Comparison of ENCODE assay signal across 1 cellular context in genomic region chr7:90239625-90240228, GRCh38.
TF ChIP-seq lines count a peak whose summit lies in the region.

No MANE protein-coding gene starts in this region.

TF ChIP-seq in HepG2, 621 proteins besides CTCF, POLR2A, EP300 and RAD21:
- no peak for TF ChIP-seq SMC3 (IDR thresholded peaks at IDR 0.05; ENCODE audit: low read length)
- TF ChIP-seq ZNF362 (CRISPR knock-in tag; IDR thresholded peaks at IDR 0.05; ENCODE audit: borderline replicate concordance), result no peak
- no peak for TF ChIP-seq MIXL1 (CRISPR knock-in tag; IDR thresholded peaks at IDR 0.05)
- no peak for TF ChIP-seq ZNF558 (CRISPR knock-in tag; IDR thresholded peaks at IDR 0.05; ENCODE audit: borderline replicate concordance)
- no peak for TF ChIP-seq GMEB1 (CRISPR knock-in tag; IDR thresholded peaks at IDR 0.05; ENCODE audit: borderline replicate concordance)
- TF ChIP-seq PATZ1 (CRISPR knock-in tag; IDR thresholded peaks at IDR 0.05), result no peak
- no peak for TF ChIP-seq KAT7 (CRISPR knock-in tag; IDR thresholded peaks at IDR 0.05; ENCODE audit: borderline replicate concordance)
- no peak for TF ChIP-seq ZNF451 (CRISPR knock-in tag; IDR thresholded peaks at IDR 0.05)
- no peak for TF ChIP-seq SALL2 (CRISPR knock-in tag; IDR thresholded peaks at IDR 0.05)
- no peak for TF ChIP-seq ZBTB46 (CRISPR knock-in tag; IDR thresholded peaks at IDR 0.05; ENCODE audit: borderline replicate concordance)
- TF ChIP-seq ZNF776 (CRISPR knock-in tag; IDR thresholded peaks at IDR 0.05), result no peak
- no peak for TF ChIP-seq SIX1 (CRISPR knock-in tag; IDR thresholded peaks at IDR 0.05; ENCODE audit: borderline replicate concordance)
- TF ChIP-seq ZBTB34 (CRISPR knock-in tag; IDR thresholded peaks at IDR 0.05), result no peak
- TF ChIP-seq ZFP36L2 (CRISPR knock-in tag; IDR thresholded peaks at IDR 0.05), result no peak
- no peak for TF ChIP-seq ZNF740 (CRISPR knock-in tag; IDR thresholded peaks at IDR 0.05)
